ENCODE assay signal across 18 cellular contexts in the genomic region with DNA sequence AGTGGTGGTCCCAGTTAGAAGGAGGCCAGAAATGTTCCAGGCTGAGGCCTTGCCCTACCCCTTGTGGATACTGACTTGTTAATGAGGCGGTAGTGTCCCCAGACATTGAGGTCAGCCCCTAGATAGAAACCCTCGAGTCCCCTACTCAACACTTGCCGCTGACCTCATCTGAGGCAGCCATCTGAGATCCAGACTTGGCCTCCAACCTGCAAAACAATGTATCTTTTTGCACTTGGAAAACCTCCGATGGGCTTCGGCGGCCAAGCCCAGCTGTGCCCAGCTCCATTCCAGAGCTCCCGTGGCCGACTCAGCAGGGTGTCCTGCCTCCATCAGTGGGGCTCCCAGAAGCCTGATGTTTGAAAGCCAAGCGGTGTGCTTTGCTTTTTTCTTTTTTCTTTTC.
A peak's percentile ranks its signal among the peaks of the same experiment; 100 is the strongest.
DNase-seq lines count a peak whose midpoint lies in the region; ATAC-seq and TF ChIP-seq lines count a peak whose summit lies in the region.
"Had no signal": no experiment of that assay in that cellular context is flagged by ENCODE, and none has a peak within 500 bp of the region (broad histone marks: within the 10 kb centered on the region; RNA-seq: fewer than 3 reads in every experiment).

No MANE protein-coding gene starts in this region.

- intact Hi-C loops in psoas muscle (cut with DNase I) (no loop called here), esophagus squamous epithelium (cut with DNase I) (no loop called here)

- H3K27me3 Mint-ChIP-seq in endodermal cell (ENCODE audit: insufficient read depth) (no peaks in the 10 kb centered on the region), type B pancreatic cell (no peaks in the 10 kb centered on the region)

- H3K4me1 Mint-ChIP-seq in endodermal cell, result no peaks in the 10 kb centered on the region
- peaks cover under 1% of the 10 kb centered on the region for H3K4me1 Mint-ChIP-seq in type B pancreatic cell (ENCODE audit: unreplicated experiment)
- H3K4me1 Mint-ChIP-seq: CD8-positive, alpha-beta memory T cell had no signal

- no peak for TF ChIP-seq CTCF in endodermal cell (conservative IDR thresholded peaks at IDR 0.05)
- no peak for TF ChIP-seq CTCF in psoas muscle (IDR thresholded peaks at IDR 0.05)
- TF ChIP-seq CTCF in type B pancreatic cell (conservative IDR thresholded peaks at IDR 0.05), result no peak
- TF ChIP-seq CTCF in esophagus squamous epithelium (IDR thresholded peaks at IDR 0.05), result no peak

- no peak overlapping the region for H3K27ac Mint-ChIP-seq in endodermal cell
- no peak overlapping the region for H3K27ac Mint-ChIP-seq in type B pancreatic cell
- H3K27ac Mint-ChIP-seq: CD8-positive, alpha-beta memory T cell; HFFc6 had no signal

- H3K36me3 Mint-ChIP-seq in endodermal cell (ENCODE audit: low read depth) (peaks cover 7% of the 10 kb centered on the region), type B pancreatic cell (peaks cover 6% of the 10 kb centered on the region)
- H3K36me3 Mint-ChIP-seq: CD8-positive, alpha-beta memory T cell had no signal

- WGBS in endodermal cell (ENCODE audit: insufficient coverage in 1 of 2, insufficient read length in 1 of 2), 2 experiments, result 88 to 89% methylated on average over 9 of the region's 9 CpGs
- 19 to 27% (median 27%) methylated on average over 9 of the region's 9 CpGs for WGBS in psoas muscle, 3 donors
- WGBS in esophagus squamous epithelium, 2 donors, result 88 to 90% methylated on average over 7 to 9 of the region's 9 CpGs

- H3K9me3 Mint-ChIP-seq in endodermal cell, result no peaks in the 10 kb centered on the region
- no peaks in the 10 kb centered on the region for H3K9me3 Mint-ChIP-seq in type B pancreatic cell
- H3K9me3 Mint-ChIP-seq: CD8-positive, alpha-beta memory T cell; HFFc6 had no signal

- H3K9me3 ChIP-seq in endodermal cell (ENCODE audit: control insufficient read depth, low read length) (no peaks in the 10 kb centered on the region), psoas muscle (no peaks in the 10 kb centered on the region), esophagus squamous epithelium (no peaks in the 10 kb centered on the region)
- H3K9me3 ChIP-seq: BLaER1 had no signal

- no peak overlapping the region for H3K27ac ChIP-seq in endodermal cell (ENCODE audit: low read depth, low read length)
- peak overlapping the region; percentile 60 for H3K27ac ChIP-seq in psoas muscle
- H3K27ac ChIP-seq in esophagus squamous epithelium, result no peak overlapping the region
- H3K27ac ChIP-seq: BLaER1 had no signal

- TF ChIP-seq POLR2A in esophagus squamous epithelium (IDR thresholded peaks at IDR 0.05), result no peak

- H3K4me3 ChIP-seq in endodermal cell (ENCODE audit: low read length), result no peak overlapping the region
- H3K4me3 ChIP-seq in psoas muscle, result peak overlapping the region; percentile 20
- H3K4me3 ChIP-seq in esophagus squamous epithelium, result no peak overlapping the region
- H3K4me3 ChIP-seq: BLaER1 had no signal

- H3K9ac ChIP-seq in endodermal cell (ENCODE audit: extremely low read depth, low read length, poor library complexity, severe bottlenecking), result no peak overlapping the region
- H3K9ac ChIP-seq: BLaER1 had no signal

- peak in 3 of 4 donors; percentile 2 to 13 (median 2) for ATAC-seq in psoas muscle
- no peak for ATAC-seq in HG03442 (IDR thresholded peaks at IDR 0.05; ENCODE audit: unreplicated experiment)
- ATAC-seq: HepG2 had no signal

- no peak overlapping the region for H3K4me3 Mint-ChIP-seq in endodermal cell
- no peak overlapping the region for H3K4me3 Mint-ChIP-seq in type B pancreatic cell
- H3K4me3 Mint-ChIP-seq: CD8-positive, alpha-beta memory T cell; HFFc6 had no signal

- no peaks in the 10 kb centered on the region for H3K27me3 ChIP-seq in endodermal cell (ENCODE audit: control insufficient read depth, insufficient read depth, low read length, poor library complexity, severe bottlenecking)
- no peaks in the 10 kb centered on the region for H3K27me3 ChIP-seq in psoas muscle (ENCODE audit: insufficient read depth in 3 of 3, low read length in 2 of 3)
- no peaks in the 10 kb centered on the region for H3K27me3 ChIP-seq in esophagus squamous epithelium
- H3K27me3 ChIP-seq: BLaER1 had no signal

- H3K4me1 ChIP-seq in endodermal cell (ENCODE audit: control insufficient read depth, insufficient read depth, low read length) (no peaks in the 10 kb centered on the region), psoas muscle (peaks cover 26% of the 10 kb centered on the region), esophagus squamous epithelium (no peaks in the 10 kb centered on the region)

- peak; percentile 0 for DNase-seq in activated CD4-positive, alpha-beta T cell treated with anti-CD3 and anti-CD28 coated beads for 48 hours
- DNase-seq in activated CD4-positive, alpha-beta T cell treated with anti-CD3 and anti-CD28 coated beads, Interleukin-2, amount 50 U/mL, for 48 hours, result no peak
- peak; percentile 50 for DNase-seq in endodermal cell
- DNase-seq in psoas muscle, result peak in 1 of 2 donors; percentile 5
- DNase-seq in type B pancreatic cell (ENCODE audit: extremely low spot score, unreplicated experiment), result peak; percentile 43
- no peak for DNase-seq in epidermal melanocyte (ENCODE audit: insufficient read length, low spot score)
- no peak for DNase-seq in esophagus squamous epithelium (lab: John Stamatoyannopoulos, UW)
- DNase-seq: 8988T; CD8-positive, alpha-beta memory T cell; GF-D8; GOT3; HFFc6; MM.1S; NCI-H1105; NCI-H187 had no signal

- H3K36me3 ChIP-seq in endodermal cell (ENCODE audit: control insufficient read depth, insufficient read depth, low read length), result no peaks in the 10 kb centered on the region
- no peaks in the 10 kb centered on the region for H3K36me3 ChIP-seq in psoas muscle (ENCODE audit: insufficient read depth in 1 of 2, low read depth in 1 of 2)
- no peaks in the 10 kb centered on the region for H3K36me3 ChIP-seq in esophagus squamous epithelium

Comparison
In these comparisons a context has a peak if more than half of its experiments do, and no peak if none do; other contexts are left out.
1. DNase-seq: peak in activated CD4-positive, alpha-beta T cell treated with anti-CD3 and anti-CD28 coated beads for 48 hours (single experiment), endodermal cell (single experiment) and type B pancreatic cell (single experiment); none in activated CD4-positive, alpha-beta T cell treated with anti-CD3 and anti-CD28 coated beads, Interleukin-2, amount 50 U/mL, for 48 hours (0 of 2), epidermal melanocyte (single experiment) and esophagus squamous epithelium (single experiment).